ENCODE assay signal across 17 cellular contexts in genomic region chr4:114547340-114548134, GRCh38. TPM values are rescaled to one million over a fixed set of nuclear protein-coding genes. Genes with fewer than 3 reads are reported as not detected.
DNase-seq lines count a peak whose midpoint lies in the region; ATAC-seq and TF ChIP-seq lines count a peak whose summit lies in the region.
"Had no signal": no experiment of that assay in that cellular context is flagged by ENCODE, and none has a peak within 500 bp of the region (broad histone marks: within the 10 kb centered on the region; RNA-seq: fewer than 3 reads in every experiment).

No MANE protein-coding gene starts in this region.

- TF ChIP-seq CTCF in progenitor cell of endocrine pancreas (IDR thresholded peaks at IDR 0.05; ENCODE audit: unreplicated experiment), result no peak

- DNase-seq in HT-29 (ENCODE audit: low spot score), result peak; percentile 24
- no peak for DNase-seq in GOT3 (lab: John Stamatoyannopoulos, UW)
- no peak for DNase-seq in SW480 (ENCODE audit: low spot score)
- DNase-seq in progenitor cell of endocrine pancreas (ENCODE audit: low spot score, unreplicated experiment), result no peak
- DNase-seq: CD4-positive, CD25-positive, alpha-beta regulatory T cell; H9; KBM-7; NCI-H1436; NCI-H2029; NCI-H2171; NCI-H748 treated with DMSO at 0.1 percent for 48 hours; OCI-M1; SJCRH30 had no signal

- H3K27me3 Mint-ChIP-seq in progenitor cell of endocrine pancreas, result peaks cover 15% of the 10 kb centered on the region
- H3K27me3 Mint-ChIP-seq: B cell; CD4-positive, CD25-positive, alpha-beta regulatory T cell had no signal

- H3K27ac Mint-ChIP-seq in progenitor cell of endocrine pancreas, result no peak overlapping the region
- H3K27ac Mint-ChIP-seq: B cell; CD4-positive, CD25-positive, alpha-beta regulatory T cell; H9 had no signal

- H3K4me1 Mint-ChIP-seq in progenitor cell of endocrine pancreas (ENCODE audit: low read depth), result no peaks in the 10 kb centered on the region
- H3K4me1 Mint-ChIP-seq: B cell; CD4-positive, CD25-positive, alpha-beta regulatory T cell; H9 had no signal

- H3K36me3 Mint-ChIP-seq in progenitor cell of endocrine pancreas (ENCODE audit: insufficient read depth), result peaks cover 2% of the 10 kb centered on the region
- H3K36me3 Mint-ChIP-seq: CD4-positive, CD25-positive, alpha-beta regulatory T cell had no signal

- peaks cover 31% of the 10 kb centered on the region for H3K9me3 Mint-ChIP-seq in progenitor cell of endocrine pancreas (ENCODE audit: low read depth)

- ATAC-seq in GM18868 (IDR thresholded peaks at IDR 0.05; ENCODE audit: unreplicated experiment) (peak; percentile 72), HG02885 (IDR thresholded peaks at IDR 0.05; ENCODE audit: poor library complexity, unreplicated experiment) (peak; percentile 70), GM18873 (IDR thresholded peaks at IDR 0.05; ENCODE audit: low FRiP score, unreplicated experiment) (no peak)

- no peak overlapping the region for H3K4me3 Mint-ChIP-seq in progenitor cell of endocrine pancreas (ENCODE audit: low read depth)
- H3K4me3 Mint-ChIP-seq: B cell; CD4-positive, CD25-positive, alpha-beta regulatory T cell; H9 had no signal

RNA-seq across cellular contexts. Expression of gene UGT8, which starts 51.1 kb away (rescaled TPM):
- 36.0 and 36.2 TPM in 2 replicates for total RNA-seq in HT-29 (2014; rRNA removed; shearing (Covaris generic))
- total RNA-seq in progenitor cell of endocrine pancreas, result 4.5 and 7.5 TPM in 2 replicates
- total RNA-seq: CD4-positive, CD25-positive, alpha-beta regulatory T cell had no signal
